14 cellular contexts compared by ENCODE assay signal in the genomic region with DNA sequence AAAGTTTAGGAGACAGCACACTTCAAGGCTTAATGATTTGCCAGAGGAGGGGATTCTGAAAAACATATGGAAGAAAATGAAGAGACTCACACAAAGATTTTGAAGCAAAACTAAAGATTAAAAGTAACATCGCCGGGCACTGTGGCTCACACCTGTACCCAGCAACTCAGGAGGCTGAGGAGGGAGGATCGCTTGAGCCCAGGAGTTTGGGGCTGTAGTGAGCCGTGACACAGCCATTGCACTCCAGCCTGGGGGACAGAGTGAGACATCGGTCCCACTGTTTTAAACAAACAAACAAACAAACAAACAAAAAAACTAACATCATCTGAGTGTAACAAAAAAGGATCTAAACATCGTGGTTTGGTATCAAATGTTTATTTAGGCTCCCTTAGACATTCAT. TPM values are rescaled to one million over a fixed set of nuclear protein-coding genes. Genes with fewer than 3 reads are reported as not detected.
DNase-seq lines count a peak whose midpoint lies in the region; ATAC-seq and TF ChIP-seq lines count a peak whose summit lies in the region.
"Had no signal": no experiment of that assay in that cellular context is flagged by ENCODE, and none has a peak within 500 bp of the region (broad histone marks: within the 10 kb centered on the region; RNA-seq: fewer than 3 reads in every experiment).

No MANE protein-coding gene starts in this region.

- H3K9me3 ChIP-seq in T-helper 17 cell (ENCODE audit: control insufficient read depth, low read length, poor library complexity, severe bottlenecking) (no peaks in the 10 kb centered on the region), stomach (no peaks in the 10 kb centered on the region)
- H3K9me3 ChIP-seq: gastroesophageal sphincter had no signal

- no peaks in the 10 kb centered on the region for H3K27me3 ChIP-seq in stomach
- H3K27me3 ChIP-seq: cardiac muscle cell, gastroesophageal sphincter had no signal

- TF ChIP-seq EP300 in stomach (IDR thresholded peaks at IDR 0.05): no peak

- no peak for TF ChIP-seq POLR2A in stomach (IDR thresholded peaks at IDR 0.05)

- peaks cover 47 to 77% (median 62%) of the 10 kb centered on the region in 4 donors for H3K4me1 ChIP-seq in stomach

- peak overlapping the region in 4 of 5 donors; percentile 93 to 100 (median 96) for H3K27ac ChIP-seq in stomach
- H3K27ac ChIP-seq: C4-2B had no signal

- H3K27me3 Mint-ChIP-seq in activated T-cell treated with anti-CD3 and anti-CD28 coated beads, Interleukin-2, amount 50 U/mL, for 24 hours: no peaks in the 10 kb centered on the region
- H3K27me3 Mint-ChIP-seq in T-helper 17 cell: no peaks in the 10 kb centered on the region

- peak overlapping the region; percentile 52 for H3K4me3 ChIP-seq in fibroblast of villous mesenchyme (ENCODE audit: low read depth, low read length)
- peak overlapping the region in 3 of 4 donors; percentile 93 to 100 (median 98) for H3K4me3 ChIP-seq in stomach
- H3K4me3 ChIP-seq: cardiac muscle cell, gastroesophageal sphincter had no signal

- peaks cover 61% of the 10 kb centered on the region for H3K36me3 Mint-ChIP-seq in activated T-cell treated with anti-CD3 and anti-CD28 coated beads, Interleukin-2, amount 50 U/mL, for 24 hours (ENCODE audit: low read depth)
- H3K36me3 Mint-ChIP-seq in T-helper 17 cell (ENCODE audit: low read depth): no peaks in the 10 kb centered on the region

- H3K9me3 Mint-ChIP-seq in activated T-cell treated with anti-CD3 and anti-CD28 coated beads, Interleukin-2, amount 50 U/mL, for 24 hours: no peaks in the 10 kb centered on the region

- TF ChIP-seq CTCF in fibroblast of villous mesenchyme (IDR thresholded peaks at IDR 0.05; ENCODE audit: insufficient read depth, low read depth, low read length) (no peak), stomach (IDR thresholded peaks at IDR 0.05) (no peak)

- peak overlapping the region; percentile 79 for H3K27ac Mint-ChIP-seq in activated T-cell treated with anti-CD3 and anti-CD28 coated beads, Interleukin-2, amount 50 U/mL, for 24 hours
- peak overlapping the region; percentile 77 for H3K27ac Mint-ChIP-seq in T-helper 17 cell

- H3K4me1 Mint-ChIP-seq in activated T-cell treated with anti-CD3 and anti-CD28 coated beads, Interleukin-2, amount 50 U/mL, for 24 hours (ENCODE audit: low read depth): peaks cover 72% of the 10 kb centered on the region
- H3K4me1 Mint-ChIP-seq in T-helper 17 cell: peaks cover 46% of the 10 kb centered on the region

- WGBS in stomach, 5 donors: 35 to 61% (median 54%) methylated on average over 6 of the region's 6 CpGs

- no peak for ATAC-seq in T-helper 17 cell
- ATAC-seq in GM21717 (IDR thresholded peaks at IDR 0.05; ENCODE audit: unreplicated experiment): no peak
- ATAC-seq: gastroesophageal sphincter had no signal

- intact Hi-C loops in stomach (cut with DNase I; ENCODE audit: low total_unique reads): no loop called here

- H3K4me3 Mint-ChIP-seq in activated T-cell treated with anti-CD3 and anti-CD28 coated beads, Interleukin-2, amount 50 U/mL, for 24 hours: peak overlapping the region; percentile 55
- peak overlapping the region; percentile 95 for H3K4me3 Mint-ChIP-seq in T-helper 17 cell

- DNase-seq in activated T-cell treated with anti-CD3 and anti-CD28 coated beads, Interleukin-2, amount 50 U/mL, for 24 hours: no peak
- DNase-seq in activated T-cell treated with anti-CD3 and anti-CD28 coated beads, Interleukin-2, amount 50 U/mL, for 48 hours: no peak
- no peak for DNase-seq in T-helper 17 cell
- no peak for DNase-seq in fibroblast of villous mesenchyme (ENCODE audit: low read depth)
- DNase-seq in stomach: no peak
- DNase-seq in AG20443 (ENCODE audit: low spot score): no peak
- no peak for DNase-seq in NOMO-1 treated with DMSO at 0.1 percent for 48 hours (lab: John Stamatoyannopoulos, UW; ENCODE audit: unreplicated experiment)
- DNase-seq: activated CD4-positive, alpha-beta T cell treated with anti-CD3 and anti-CD28 coated beads, Interleukin-2, amount 50 U/mL, for 4 hours; NCI-H226; Right ventricle myocardium superior had no signal

- peaks cover 0 to 19% (median 3%) of the 10 kb centered on the region in 4 donors for H3K36me3 ChIP-seq in stomach
- H3K36me3 ChIP-seq: gastroesophageal sphincter had no signal

RNA-seq across cellular contexts. Expression of a gene that starts 2.5 kb away (rescaled TPM):
- total RNA-seq in T-helper 17 cell (10 to 100 TPM; 38.3 to 38.4 TPM), fibroblast of villous mesenchyme (200 and 383 TPM in 2 replicates), stomach (100 to 1,000 TPM in 3 of 5 donors, 10 to 100 TPM in 2; 30.9 to 265 (median 117) TPM)
- 10 to 100 TPM; 53.2 to 73.2 (median 72.2) TPM for polyA plus RNA-seq in stomach

RNA-seq across cellular contexts. Expression of a gene that starts 33.7 kb away (rescaled TPM):
- total RNA-seq in T-helper 17 cell (10 to 100 TPM; 19.6 to 26.8 TPM), fibroblast of villous mesenchyme (18.0 and 29.4 TPM in 2 replicates), stomach (10 to 100 TPM in 4 of 5 donors, 1 to 10 TPM in 1; 5.8 to 23.7 (median 15.4) TPM)
- 1 to 10 TPM; 4.7 to 6.6 (median 5.0) TPM for polyA plus RNA-seq in stomach
